13 cellular contexts compared by ENCODE assay signal in the genomic region with DNA sequence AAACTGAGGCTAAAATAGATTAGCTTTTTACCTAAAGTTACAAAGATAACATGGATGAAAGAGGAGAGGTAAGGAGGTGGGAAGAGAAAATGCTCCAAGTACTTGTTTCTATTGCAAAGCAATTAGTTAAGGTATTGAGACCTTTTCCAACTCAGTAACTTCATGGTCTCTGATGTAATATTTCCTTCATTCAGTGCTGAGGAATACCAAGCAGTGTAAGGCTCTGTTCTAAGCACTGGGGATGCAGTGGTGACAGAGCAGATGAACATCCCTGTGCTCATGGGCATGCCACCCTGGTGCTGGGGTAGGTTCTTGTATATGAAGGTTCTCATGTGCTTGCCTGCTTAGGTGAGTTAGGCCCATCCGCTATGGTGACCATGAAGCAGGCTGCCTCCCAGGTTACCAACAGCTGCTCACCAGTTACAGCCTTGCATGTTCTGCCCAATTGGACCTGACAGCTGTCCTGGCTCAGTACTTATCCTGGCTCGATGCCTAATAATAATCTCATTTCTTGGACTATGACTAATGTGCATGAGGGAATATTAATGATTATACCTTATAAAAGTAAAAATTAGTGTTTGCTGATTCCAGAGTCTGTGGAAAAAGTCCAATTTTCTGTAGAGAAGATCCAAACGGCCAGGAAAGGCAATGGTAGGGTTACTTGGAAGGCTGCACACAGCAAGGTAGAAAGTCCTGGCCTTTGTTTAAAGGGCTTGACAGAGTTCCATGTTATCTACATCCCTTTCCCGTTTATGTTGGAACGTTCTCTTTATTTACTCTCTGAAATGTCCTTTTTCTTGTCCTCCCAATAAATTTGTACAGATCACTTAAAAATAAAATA. TPM values are rescaled to one million over a fixed set of nuclear protein-coding genes. Genes with fewer than 3 reads are reported as not detected.
DNase-seq lines count a peak whose midpoint lies in the region; ATAC-seq and TF ChIP-seq lines count a peak whose summit lies in the region.
"Had no signal": no experiment of that assay in that cellular context is flagged by ENCODE, and none has a peak within 500 bp of the region (broad histone marks: within the 10 kb centered on the region; RNA-seq: fewer than 3 reads in every experiment).

No MANE protein-coding gene starts in this region.

- H3K27ac ChIP-seq in BLaER1 treated with 17β-estradiol and CSF1 and Interleukin-3, amounts not matched to agents 10 nM and 100 nM: no peak overlapping the region
- H3K27ac ChIP-seq in hepatocyte (peak overlapping the region; percentile 71), spleen (peak overlapping the region in 3 of 8 donors; percentile 22 to 38 (median 24))

- no peaks in the 10 kb centered on the region for H3K9me2 ChIP-seq in hepatocyte (replicated peaks; ENCODE audit: insufficient read depth)

- H3K36me3 ChIP-seq in BLaER1 treated with 17β-estradiol and CSF1 and Interleukin-3, amounts not matched to agents 10 nM and 100 nM: peaks cover under 1 to 84% (median 18%) of the 10 kb centered on the region in 11 experiments; a peak in 15 of 22 replicates
- H3K36me3 ChIP-seq in hepatocyte (replicated peaks; ENCODE audit: insufficient read depth, low read depth) (no peaks in the 10 kb centered on the region), spleen (no peaks in the 10 kb centered on the region)

- no peak overlapping the region for H3K9ac ChIP-seq in BLaER1 treated with 17β-estradiol and CSF1 and Interleukin-3, amounts not matched to agents 10 nM and 100 nM

- TF ChIP-seq CTCF in cardiac fibroblast (IDR thresholded peaks at IDR 0.05; ENCODE audit: low read depth, low read length): no peak
- no peak for TF ChIP-seq CTCF in hepatocyte (IDR thresholded peaks at IDR 0.05; ENCODE audit: poor library complexity)
- TF ChIP-seq CTCF in spleen (IDR thresholded peaks at IDR 0.05 in 8 of 11, conservative IDR thresholded peaks at IDR 0.05 in 3 of 11): no peak

- intact Hi-C loops in spleen (cut with DNase I; ENCODE audit: low total_unique reads): no loop called here

- H3K4me2 ChIP-seq in BLaER1 treated with 17β-estradiol and CSF1 and Interleukin-3, amounts not matched to agents 10 nM and 100 nM: peak overlapping the region; percentile 18 to 75 (median 45); a peak in 17 of 22 replicates
- H3K4me2 ChIP-seq in hepatocyte: no peak overlapping the region

- 68% methylated on average over 5 of the region's 5 CpGs for whole genome bisulfite sequencing in hepatocyte (ENCODE audit: low lambda C conversion rate, missing lambda C conversion rate)
- 56 to 92% (median 77%) methylated on average over 5 of the region's 5 CpGs for whole genome bisulfite sequencing in spleen, 5 donors

- H3K9me3 ChIP-seq in BLaER1 treated with 17β-estradiol and CSF1 and Interleukin-3, amounts not matched to agents 10 nM and 100 nM (replicated peaks in 1 of 11): peaks cover 0 to 7% (median 0%) of the 10 kb centered on the region in 11 experiments; a peak in 1 of 22 replicates
- no peaks in the 10 kb centered on the region for H3K9me3 ChIP-seq in hepatocyte (ENCODE audit: low read depth)
- no peaks in the 10 kb centered on the region for H3K9me3 ChIP-seq in spleen

- DNase-seq in cardiac fibroblast (ENCODE audit: low read depth in 2 of 2): peak; percentile 32 to 62
- DNase-seq in hepatocyte (ENCODE audit: low spot score): no peak
- DNase-seq in retina: peak; percentile 36
- no peak for DNase-seq in hypothalamus (lab: John Stamatoyannopoulos, UW)
- no peak for DNase-seq in spleen
- DNase-seq: activated CD4-positive, alpha-beta memory T cell treated with anti-CD3 and anti-CD28 coated beads for 36 hours; activated naive CD4-positive, alpha-beta T cell; KG1; NCI-H2081 treated with DMSO at 0.1 percent for 48 hours; T-helper 2 cell had no signal

- H2AFZ ChIP-seq in hepatocyte: no peak overlapping the region

- no peak for TF ChIP-seq POLR2A in spleen (IDR thresholded peaks at IDR 0.05)

- peaks cover 4 to 100% (median 44%) of the 10 kb centered on the region in 11 experiments; a peak in 17 of 22 replicates for H4K20me1 ChIP-seq in BLaER1 treated with 17β-estradiol and CSF1 and Interleukin-3, amounts not matched to agents 10 nM and 100 nM
- H4K20me1 ChIP-seq in hepatocyte (ENCODE audit: insufficient read depth, poor library complexity, severe bottlenecking): peaks cover 16% of the 10 kb centered on the region

- no peak overlapping the region for H3K4me3 ChIP-seq in BLaER1 treated with 17β-estradiol and CSF1 and Interleukin-3, amounts not matched to agents 10 nM and 100 nM
- H3K4me3 ChIP-seq in cardiac fibroblast (replicated peaks in 1 of 2; ENCODE audit: low read depth in 2 of 2, low read length in 2 of 2) (no peak overlapping the region), hepatocyte (no peak overlapping the region), spleen (no peak overlapping the region)

- H3K79me2 ChIP-seq in hepatocyte: peaks cover 93% of the 10 kb centered on the region

- H3K4me1 ChIP-seq in BLaER1 treated with 17β-estradiol and CSF1 and Interleukin-3, amounts not matched to agents 10 nM and 100 nM: peaks cover 73 to 84% (median 80%) of the 10 kb centered on the region in 10 experiments
- H3K4me1 ChIP-seq in hepatocyte (ENCODE audit: insufficient read depth) (peaks cover 43% of the 10 kb centered on the region), spleen (peaks cover 6 to 80% (median 21%) of the 10 kb centered on the region in 6 donors)

- H3K27me3 ChIP-seq in BLaER1 treated with 17β-estradiol and CSF1 and Interleukin-3, amounts not matched to agents 10 nM and 100 nM: no peaks in the 10 kb centered on the region
- H3K27me3 ChIP-seq in hepatocyte: no peaks in the 10 kb centered on the region
- H3K27me3 ChIP-seq in spleen (replicated peaks in 1 of 7): no peaks in the 10 kb centered on the region

- ATAC-seq in HG02759 (IDR thresholded peaks at IDR 0.05; ENCODE audit: unreplicated experiment) (no peak), HG03097 (IDR thresholded peaks at IDR 0.05; ENCODE audit: low FRiP score, unreplicated experiment) (no peak)

RNA-seq across cellular contexts. Expression of gene LATS2, which starts 48.3 kb away (rescaled TPM):
- total RNA-seq in hepatocyte: 15.5 and 17.1 TPM in 2 replicates
- polyA plus RNA-seq in hepatocyte: 5.6 and 6.2 TPM in 2 replicates
- 10 to 100 TPM; 20.9 to 34.6 (median 29.3) TPM for total RNA-seq in spleen
- 1 to 10 TPM; 2.5 to 5.8 (median 2.7) TPM for polyA plus RNA-seq in spleen

Comparison
In these comparisons a context has a peak if more than half of its experiments do, and no peak if none do; other contexts are left out.
1. DNase-seq: peak in cardiac fibroblast (2 of 2) and retina (single experiment); none in hepatocyte (single experiment), hypothalamus (0 of 51) and spleen (single experiment).